Comparison of ENCODE assay signal across 9 cellular contexts in genomic region chr1:235199441-235199840, GRCh38. TPM values are rescaled to one million over a fixed set of nuclear protein-coding genes. Genes with fewer than 3 reads are reported as not detected.
DNase-seq lines count a peak whose midpoint lies in the region; ATAC-seq and TF ChIP-seq lines count a peak whose summit lies in the region.
"Had no signal": no experiment of that assay in that cellular context is flagged by ENCODE, and none has a peak within 500 bp of the region (broad histone marks: within the 10 kb centered on the region; RNA-seq: fewer than 3 reads in every experiment).

No MANE protein-coding gene starts in this region.

- no peak overlapping the region for H3K27ac Mint-ChIP-seq in activated naive CD4-positive, alpha-beta T cell treated with anti-CD3 and anti-CD28 coated beads, Interleukin-2, amount 10 ng/mL, durations not matched to agents 7 days and 5 days
- no peak overlapping the region for H3K27ac Mint-ChIP-seq in T-helper 2 cell treated with Interferon-gamma antibody and Interleukin-4, amounts not matched to agents 5 μg/mL and 100 μg/mL, for 36 hours

- H3K27ac ChIP-seq in cardiac muscle cell (peak overlapping the region; percentile 1), right atrium auricular region (no peak overlapping the region), aorta (ENCODE audit: low read depth in 1 of 2, low read length in 2 of 2) (no peak overlapping the region)
- H3K27ac ChIP-seq: KMS-11 had no signal

- TF ChIP-seq CTCF in cardiac muscle cell (IDR thresholded peaks at IDR 0.05; ENCODE audit: low read depth, low read length) (peak; percentile 63), right atrium auricular region (IDR thresholded peaks at IDR 0.05) (peak in 1 of 2 donors; percentile 42), astrocyte of the cerebellum (IDR thresholded peaks at IDR 0.05; ENCODE audit: low read depth, low read length, missing control alignments) (peak; percentile 67)

- peak; percentile 60 for ATAC-seq in aorta (ENCODE audit: low FRiP score)

- no peaks in the 10 kb centered on the region for H3K27me3 ChIP-seq in cardiac muscle cell
- no peaks in the 10 kb centered on the region for H3K27me3 ChIP-seq in right atrium auricular region
- H3K27me3 ChIP-seq in aorta (ENCODE audit: control insufficient read depth in 1 of 2, insufficient read depth in 2 of 2, low read length in 1 of 2) = no peaks in the 10 kb centered on the region

- no peak overlapping the region for H3K4me3 ChIP-seq in cardiac muscle cell
- no peak overlapping the region for H3K4me3 ChIP-seq in right atrium auricular region
- no peak overlapping the region for H3K4me3 ChIP-seq in astrocyte of the cerebellum (ENCODE audit: low read depth, low read length)
- H3K4me3 ChIP-seq in aorta (ENCODE audit: low read length in 2 of 2) = no peak overlapping the region

- H3K4me3 Mint-ChIP-seq in activated naive CD4-positive, alpha-beta T cell treated with anti-CD3 and anti-CD28 coated beads, Interleukin-2, amount 10 ng/mL, durations not matched to agents 7 days and 5 days = no peak overlapping the region
- no peak overlapping the region for H3K4me3 Mint-ChIP-seq in T-helper 2 cell treated with Interferon-gamma antibody and Interleukin-4, amounts not matched to agents 5 μg/mL and 100 μg/mL, for 36 hours

- in situ Hi-C loops in astrocyte of the cerebellum (cut with HindIII; ENCODE audit: low sequenced_read_pairs) = no loop called here

- H3K9me3 ChIP-seq in cardiac muscle cell (ENCODE audit: low read depth) (no peaks in the 10 kb centered on the region), right atrium auricular region (no peaks in the 10 kb centered on the region), aorta (ENCODE audit: control insufficient read depth, low read length) (no peaks in the 10 kb centered on the region)

- 17 to 25% methylated on average over 6 of the region's 6 CpGs for WGBS in aorta, 2 donors

- intact Hi-C loops in aorta (cut with DNase I) = no loop called here

- no peaks in the 10 kb centered on the region for H3K4me1 ChIP-seq in cardiac muscle cell (ENCODE audit: low read depth)
- no peaks in the 10 kb centered on the region for H3K4me1 ChIP-seq in right atrium auricular region
- no peaks in the 10 kb centered on the region for H3K4me1 ChIP-seq in aorta (ENCODE audit: control insufficient read depth in 1 of 2, insufficient read depth in 2 of 2, low read length in 2 of 2)

- peaks cover 13% of the 10 kb centered on the region for H3K36me3 Mint-ChIP-seq in activated naive CD4-positive, alpha-beta T cell treated with anti-CD3 and anti-CD28 coated beads, Interleukin-2, amount 10 ng/mL, durations not matched to agents 7 days and 5 days
- H3K36me3 Mint-ChIP-seq in T-helper 2 cell treated with Interferon-gamma antibody and Interleukin-4, amounts not matched to agents 5 μg/mL and 100 μg/mL, for 36 hours (ENCODE audit: low read depth) = peaks cover 11% of the 10 kb centered on the region

- H3K9me3 Mint-ChIP-seq in activated naive CD4-positive, alpha-beta T cell treated with anti-CD3 and anti-CD28 coated beads, Interleukin-2, amount 10 ng/mL, durations not matched to agents 7 days and 5 days = no peaks in the 10 kb centered on the region
- H3K9me3 Mint-ChIP-seq in T-helper 2 cell treated with Interferon-gamma antibody and Interleukin-4, amounts not matched to agents 5 μg/mL and 100 μg/mL, for 36 hours = no peaks in the 10 kb centered on the region

- CTCF ChIA-PET in activated naive CD4-positive, alpha-beta T cell treated with anti-CD3 and anti-CD28 coated beads, Interleukin-2, amount 10 ng/mL, durations not matched to agents 7 days and 5 days (lab: Charles Lee) = interaction anchor here (1.0 to 1.7 kb wide), 2 partner anchors 106 to 142 kb away, joined by 3 to 4 read pairs; no protein-coding TSS in a partner anchor

- peak; percentile 18 to 74 for DNase-seq in cardiac muscle cell (ENCODE audit: low read depth in 1 of 2, low spot score in 1 of 2)
- DNase-seq in right atrium auricular region (ENCODE audit: low spot score) = no peak
- DNase-seq in astrocyte of the cerebellum (ENCODE audit: low read depth) = peak; percentile 71
- DNase-seq in iris pigment epithelial cell (ENCODE audit: low read depth) = peak; percentile 54
- no peak for DNase-seq in aorta
- no peak for DNase-seq in activated naive CD4-positive, alpha-beta T cell treated with anti-CD3 and anti-CD28 coated beads, Interleukin-2, amount 10 ng/mL, durations not matched to agents 7 days and 5 days
- DNase-seq in T-helper 2 cell treated with Interferon-gamma antibody and Interleukin-4, amounts not matched to agents 5 μg/mL and 100 μg/mL, for 36 hours (ENCODE audit: low spot score) = no peak
- DNase-seq in T-helper 9 cell = no peak

- H3K4me1 Mint-ChIP-seq in activated naive CD4-positive, alpha-beta T cell treated with anti-CD3 and anti-CD28 coated beads, Interleukin-2, amount 10 ng/mL, durations not matched to agents 7 days and 5 days = peaks cover 2% of the 10 kb centered on the region
- peaks cover 8% of the 10 kb centered on the region for H3K4me1 Mint-ChIP-seq in T-helper 2 cell treated with Interferon-gamma antibody and Interleukin-4, amounts not matched to agents 5 μg/mL and 100 μg/mL, for 36 hours (ENCODE audit: low read depth)

- H3K27me3 Mint-ChIP-seq in activated naive CD4-positive, alpha-beta T cell treated with anti-CD3 and anti-CD28 coated beads, Interleukin-2, amount 10 ng/mL, durations not matched to agents 7 days and 5 days = no peaks in the 10 kb centered on the region
- H3K27me3 Mint-ChIP-seq in T-helper 2 cell treated with Interferon-gamma antibody and Interleukin-4, amounts not matched to agents 5 μg/mL and 100 μg/mL, for 36 hours (ENCODE audit: low read depth) = no peaks in the 10 kb centered on the region

- H3K36me3 ChIP-seq in cardiac muscle cell (peaks cover 25% of the 10 kb centered on the region), right atrium auricular region (peaks cover 12% of the 10 kb centered on the region), aorta (ENCODE audit: control insufficient read depth in 1 of 2, insufficient read depth in 2 of 2, low read length in 1 of 2) (no peaks in the 10 kb centered on the region)

RNA-seq across cellular contexts. Expression of gene RBM34, which starts 38.4 kb away (rescaled TPM):
- total RNA-seq in cardiac muscle cell (40.7 and 41.2 TPM in 2 replicates), right atrium auricular region (10 to 100 TPM; 33.5 to 43.7 TPM), aorta (10 to 100 TPM; 51.8 to 57.7 TPM)
- polyA plus RNA-seq in cardiac muscle cell (63.8 and 77.3 TPM in 2 replicates), aorta (10 to 100 TPM; 51.0 to 71.7 TPM)

Comparison
In these comparisons a context has a peak if more than half of its experiments do, and no peak if none do; other contexts are left out.
1. DNase-seq: peak in cardiac muscle cell (2 of 2), astrocyte of the cerebellum (single experiment) and iris pigment epithelial cell (single experiment); none in right atrium auricular region (single experiment), aorta (0 of 2), activated naive CD4-positive, alpha-beta T cell treated with anti-CD3 and anti-CD28 coated beads, Interleukin-2, amount 10 ng/mL, durations not matched to agents 7 days and 5 days (single experiment), T-helper 2 cell treated with Interferon-gamma antibody and Interleukin-4, amounts not matched to agents 5 μg/mL and 100 μg/mL, for 36 hours (single experiment) and T-helper 9 cell (single experiment).